Comparison of ENCODE assay signal across 2 cellular contexts in the genomic region with DNA sequence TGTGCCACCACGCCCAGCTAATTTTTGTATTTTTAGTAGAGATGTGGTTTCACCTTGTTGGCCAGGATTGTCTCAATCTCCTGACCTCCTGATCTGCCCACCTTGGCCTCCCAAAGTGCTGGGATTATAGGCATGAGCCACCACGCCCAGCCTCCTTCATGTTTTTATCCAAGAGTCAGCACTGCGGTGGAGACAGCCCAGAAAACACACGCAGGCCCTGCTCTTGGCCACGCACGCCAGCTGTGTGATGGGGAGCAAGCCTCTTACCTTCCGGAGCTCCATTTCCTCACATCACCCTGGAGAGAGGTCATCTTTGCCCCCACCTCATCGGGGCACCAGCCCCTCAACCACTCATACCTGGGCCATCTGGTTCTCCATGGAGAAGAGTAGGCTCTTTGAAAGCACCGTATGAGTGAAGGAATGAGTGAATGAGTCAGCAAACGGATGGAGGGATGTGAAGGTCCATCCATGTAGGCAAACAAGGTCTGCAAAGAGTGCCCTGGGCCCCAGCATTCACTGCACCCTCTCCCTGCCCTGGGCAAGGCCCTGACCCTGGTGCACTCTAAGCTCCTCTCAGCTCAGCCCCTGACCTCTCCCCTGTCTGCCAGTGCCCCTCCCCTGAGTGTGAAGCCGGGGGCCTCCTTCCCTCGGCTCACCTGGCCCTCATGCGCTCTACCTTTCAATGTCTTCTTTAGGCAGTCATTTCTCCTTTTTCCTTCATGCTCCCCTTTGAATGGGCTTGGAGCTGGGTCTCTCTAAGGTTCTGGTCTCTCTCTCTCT.
TF ChIP-seq lines count a peak whose summit lies in the region.

No MANE protein-coding gene starts in this region.

TF ChIP-seq in K562, 482 proteins besides CTCF, POLR2A, EP300 and RAD21 (continues in another document):
- TF ChIP-seq E2F4 (CRISPR knock-in tag; IDR thresholded peaks at IDR 0.05; ENCODE audit: low read depth) (no peak), FOXM1 (IDR thresholded peaks at IDR 0.05; ENCODE audit: low read depth) (no peak), FOXM1 (CRISPR knock-in tag; IDR thresholded peaks at IDR 0.05; ENCODE audit: low read depth) (no peak), FUS (optimal IDR thresholded peaks at IDR 0.05; ENCODE audit: low read depth, low read length) (no peak), ZNF124 (CRISPR knock-in tag; IDR thresholded peaks at IDR 0.05) (no peak), HLTF (IDR thresholded peaks at IDR 0.05) (no peak), MAFG (tag; conservative IDR thresholded peaks at IDR 0.05) (peak; percentile 30; the same call in 1 of the 2 replicates), C11orf30 (IDR thresholded peaks at IDR 0.05; ENCODE audit: low read depth) (peak; percentile 51), DMBX1 (CRISPR knock-in tag; IDR thresholded peaks at IDR 0.05; ENCODE audit: borderline replicate concordance) (no peak), ZNF12 (CRISPR knock-in tag; IDR thresholded peaks at IDR 0.05) (no peak), BRF1 (IDR thresholded peaks at IDR 0.05; ENCODE audit: borderline replicate concordance, extremely low read depth, insufficient read length) (no peak), ZBTB7A (IDR thresholded peaks at IDR 0.05; ENCODE audit: borderline replicate concordance, control insufficient read depth, low read depth, low read length) (no peak), JUNB (CRISPR knock-in tag; conservative IDR thresholded peaks at IDR 0.05) (no peak), ARID2 (IDR thresholded peaks at IDR 0.05) (no peak), HDAC6 (IDR thresholded peaks at IDR 0.05; ENCODE audit: low read depth, low read length) (no peak), RBFOX2 (IDR thresholded peaks at IDR 0.05; ENCODE audit: low read depth, low read length) (0 out of 2 replicates have a peak, but pooled peaks have one; percentile 6), ASH1L (IDR thresholded peaks at IDR 0.05; ENCODE audit: borderline replicate concordance, low read depth, partially characterized antibody) (no peak), GATA2 (CRISPR knock-in tag; IDR thresholded peaks at IDR 0.05) (no peak), SNRNP70 (optimal IDR thresholded peaks at IDR 0.05; ENCODE audit: low read depth, low read length) (no peak), MCM5 (IDR thresholded peaks at IDR 0.05; ENCODE audit: low read depth) (no peak), RBM39 (optimal IDR thresholded peaks at IDR 0.05; ENCODE audit: low read depth, low read length) (no peak), HEY1 (CRISPR knock-in tag; IDR thresholded peaks at IDR 0.05; ENCODE audit: borderline replicate concordance) (no peak), RUNX1 (IDR thresholded peaks at IDR 0.05; ENCODE audit: low read depth) (no peak), ZNF695 (CRISPR knock-in tag; IDR thresholded peaks at IDR 0.05) (no peak), ZNF384 (IDR thresholded peaks at IDR 0.05; ENCODE audit: low read depth, low read length) (no peak), SP1 (CRISPR knock-in tag; IDR thresholded peaks at IDR 0.05) (no peak), ESRRB (CRISPR knock-in tag; IDR thresholded peaks at IDR 0.05; ENCODE audit: borderline replicate concordance) (no peak), NFIC (IDR thresholded peaks at IDR 0.05) (no peak), RNF2 (IDR thresholded peaks at IDR 0.05) (no peak), ZNF583 (CRISPR knock-in tag; IDR thresholded peaks at IDR 0.05) (no peak), ZNF316 (IDR thresholded peaks at IDR 0.05) (peak; percentile 64)
- TF ChIP-seq, protein P1, sequence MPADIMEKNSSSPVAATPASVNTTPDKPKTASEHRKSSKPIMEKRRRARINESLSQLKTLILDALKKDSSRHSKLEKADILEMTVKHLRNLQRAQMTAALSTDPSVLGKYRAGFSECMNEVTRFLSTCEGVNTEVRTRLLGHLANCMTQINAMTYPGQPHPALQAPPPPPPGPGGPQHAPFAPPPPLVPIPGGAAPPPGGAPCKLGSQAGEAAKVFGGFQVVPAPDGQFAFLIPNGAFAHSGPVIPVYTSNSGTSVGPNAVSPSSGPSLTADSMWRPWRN (IDR thresholded peaks at IDR 0.05; ENCODE audit: low read depth): no peak
- TF ChIP-seq, protein P2, sequence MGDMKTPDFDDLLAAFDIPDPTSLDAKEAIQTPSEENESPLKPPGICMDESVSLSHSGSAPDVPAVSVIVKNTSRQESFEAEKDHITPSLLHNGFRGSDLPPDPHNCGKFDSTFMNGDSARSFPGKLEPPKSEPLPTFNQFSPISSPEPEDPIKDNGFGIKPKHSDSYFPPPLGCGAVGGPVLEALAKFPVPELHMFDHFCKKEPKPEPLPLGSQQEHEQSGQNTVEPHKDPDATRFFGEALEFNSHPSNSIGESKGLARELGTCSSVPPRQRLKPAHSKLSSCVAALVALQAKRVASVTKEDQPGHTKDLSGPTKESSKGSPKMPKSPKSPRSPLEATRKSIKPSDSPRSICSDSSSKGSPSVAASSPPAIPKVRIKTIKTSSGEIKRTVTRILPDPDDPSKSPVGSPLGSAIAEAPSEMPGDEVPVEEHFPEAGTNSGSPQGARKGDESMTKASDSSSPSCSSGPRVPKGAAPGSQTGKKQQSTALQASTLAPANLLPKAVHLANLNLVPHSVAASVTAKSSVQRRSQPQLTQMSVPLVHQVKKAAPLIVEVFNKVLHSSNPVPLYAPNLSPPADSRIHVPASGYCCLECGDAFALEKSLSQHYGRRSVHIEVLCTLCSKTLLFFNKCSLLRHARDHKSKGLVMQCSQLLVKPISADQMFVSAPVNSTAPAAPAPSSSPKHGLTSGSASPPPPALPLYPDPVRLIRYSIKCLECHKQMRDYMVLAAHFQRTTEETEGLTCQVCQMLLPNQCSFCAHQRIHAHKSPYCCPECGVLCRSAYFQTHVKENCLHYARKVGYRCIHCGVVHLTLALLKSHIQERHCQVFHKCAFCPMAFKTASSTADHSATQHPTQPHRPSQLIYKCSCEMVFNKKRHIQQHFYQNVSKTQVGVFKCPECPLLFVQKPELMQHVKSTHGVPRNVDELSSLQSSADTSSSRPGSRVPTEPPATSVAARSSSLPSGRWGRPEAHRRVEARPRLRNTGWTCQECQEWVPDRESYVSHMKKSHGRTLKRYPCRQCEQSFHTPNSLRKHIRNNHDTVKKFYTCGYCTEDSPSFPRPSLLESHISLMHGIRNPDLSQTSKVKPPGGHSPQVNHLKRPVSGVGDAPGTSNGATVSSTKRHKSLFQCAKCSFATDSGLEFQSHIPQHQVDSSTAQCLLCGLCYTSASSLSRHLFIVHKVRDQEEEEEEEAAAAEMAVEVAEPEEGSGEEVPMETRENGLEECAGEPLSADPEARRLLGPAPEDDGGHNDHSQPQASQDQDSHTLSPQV (IDR thresholded peaks at IDR 0.05): 0 out of 2 replicates have a peak, but pooled peaks have one; percentile 27

TF ChIP-seq in SK-N-SH treated with all-trans-retinoic acid at 6 μM for 48 hours, 23 proteins besides CTCF, POLR2A, EP300 and RAD21:
- TF ChIP-seq ZC3H10 (CRISPR knock-in tag; IDR thresholded peaks at IDR 0.05) (no peak), TOX (CRISPR knock-in tag; IDR thresholded peaks at IDR 0.05; ENCODE audit: borderline replicate concordance) (no peak), POU6F1 (CRISPR knock-in tag; IDR thresholded peaks at IDR 0.05; ENCODE audit: borderline replicate concordance, low read depth) (no peak), ZFP3 (CRISPR knock-in tag; IDR thresholded peaks at IDR 0.05) (no peak), ESRRG (CRISPR knock-in tag; IDR thresholded peaks at IDR 0.05) (no peak), ZNF565 (CRISPR knock-in tag; conservative IDR thresholded peaks at IDR 0.05; ENCODE audit: low read depth) (no peak), PPARA (CRISPR knock-in tag; IDR thresholded peaks at IDR 0.05; ENCODE audit: borderline replicate concordance) (no peak), SNAI2 (CRISPR knock-in tag; IDR thresholded peaks at IDR 0.05) (no peak), ZFP30 (CRISPR knock-in tag; IDR thresholded peaks at IDR 0.05) (no peak), OSR1 (CRISPR knock-in tag; IDR thresholded peaks at IDR 0.05) (no peak), CREB5 (CRISPR knock-in tag; IDR thresholded peaks at IDR 0.05; ENCODE audit: low read depth) (no peak), TCF4 (CRISPR knock-in tag; IDR thresholded peaks at IDR 0.05; ENCODE audit: borderline replicate concordance) (no peak), ZNF70 (CRISPR knock-in tag; IDR thresholded peaks at IDR 0.05) (no peak), BACH2 (CRISPR knock-in tag; IDR thresholded peaks at IDR 0.05; ENCODE audit: borderline replicate concordance) (no peak), RARB (CRISPR knock-in tag; IDR thresholded peaks at IDR 0.05) (no peak), ARNTL (CRISPR knock-in tag; IDR thresholded peaks at IDR 0.05; ENCODE audit: borderline replicate concordance, low read depth) (no peak)
- TF ChIP-seq, protein P3, sequence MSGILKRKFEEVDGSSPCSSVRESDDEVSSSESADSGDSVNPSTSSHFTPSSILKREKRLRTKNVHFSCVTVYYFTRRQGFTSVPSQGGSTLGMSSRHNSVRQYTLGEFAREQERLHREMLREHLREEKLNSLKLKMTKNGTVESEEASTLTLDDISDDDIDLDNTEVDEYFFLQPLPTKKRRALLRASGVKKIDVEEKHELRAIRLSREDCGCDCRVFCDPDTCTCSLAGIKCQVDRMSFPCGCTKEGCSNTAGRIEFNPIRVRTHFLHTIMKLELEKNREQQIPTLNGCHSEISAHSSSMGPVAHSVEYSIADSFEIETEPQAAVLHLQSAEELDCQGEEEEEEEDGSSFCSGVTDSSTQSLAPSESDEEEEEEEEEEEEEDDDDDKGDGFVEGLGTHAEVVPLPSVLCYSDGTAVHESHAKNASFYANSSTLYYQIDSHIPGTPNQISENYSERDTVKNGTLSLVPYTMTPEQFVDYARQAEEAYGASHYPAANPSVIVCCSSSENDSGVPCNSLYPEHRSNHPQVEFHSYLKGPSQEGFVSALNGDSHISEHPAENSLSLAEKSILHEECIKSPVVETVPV (CRISPR knock-in tag; IDR thresholded peaks at IDR 0.05): no peak
- TF ChIP-seq, protein P4, sequence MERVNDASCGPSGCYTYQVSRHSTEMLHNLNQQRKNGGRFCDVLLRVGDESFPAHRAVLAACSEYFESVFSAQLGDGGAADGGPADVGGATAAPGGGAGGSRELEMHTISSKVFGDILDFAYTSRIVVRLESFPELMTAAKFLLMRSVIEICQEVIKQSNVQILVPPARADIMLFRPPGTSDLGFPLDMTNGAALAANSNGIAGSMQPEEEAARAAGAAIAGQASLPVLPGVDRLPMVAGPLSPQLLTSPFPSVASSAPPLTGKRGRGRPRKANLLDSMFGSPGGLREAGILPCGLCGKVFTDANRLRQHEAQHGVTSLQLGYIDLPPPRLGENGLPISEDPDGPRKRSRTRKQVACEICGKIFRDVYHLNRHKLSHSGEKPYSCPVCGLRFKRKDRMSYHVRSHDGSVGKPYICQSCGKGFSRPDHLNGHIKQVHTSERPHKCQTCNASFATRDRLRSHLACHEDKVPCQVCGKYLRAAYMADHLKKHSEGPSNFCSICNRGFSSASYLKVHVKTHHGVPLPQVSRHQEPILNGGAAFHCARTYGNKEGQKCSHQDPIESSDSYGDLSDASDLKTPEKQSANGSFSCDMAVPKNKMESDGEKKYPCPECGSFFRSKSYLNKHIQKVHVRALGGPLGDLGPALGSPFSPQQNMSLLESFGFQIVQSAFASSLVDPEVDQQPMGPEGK (CRISPR knock-in tag; IDR thresholded peaks at IDR 0.05; ENCODE audit: borderline replicate concordance): no peak
